ENCODE assay signal across 8 cellular contexts in genomic region chr6:139290787-139291294, GRCh38. TPM values are rescaled to one million over a fixed set of nuclear protein-coding genes. Genes with fewer than 3 reads are reported as not detected.
DNase-seq lines count a peak whose midpoint lies in the region; ATAC-seq and TF ChIP-seq lines count a peak whose summit lies in the region.

No MANE protein-coding gene starts in this region.

- peaks cover 4% of the 10 kb centered on the region for H3K9me3 Mint-ChIP-seq in neural progenitor cell

- H2AFZ ChIP-seq in neural progenitor cell (replicated peaks), result peak overlapping the region; percentile 90

- H3K27ac ChIP-seq in duodenal mucosa (ENCODE audit: low read depth, low read length) (peak overlapping the region; percentile 53), neural progenitor cell (no peak overlapping the region)

- peak overlapping the region; percentile 39 for H3K27ac Mint-ChIP-seq in neural progenitor cell

- no peaks in the 10 kb centered on the region for H3K79me2 ChIP-seq in neural progenitor cell (ENCODE audit: low read depth)

- in situ Hi-C loops in G401 (cut with HindIII; ENCODE audit: low sequenced_read_pairs), result no loop called here

- TF ChIP-seq CTCF in neural progenitor cell (IDR thresholded peaks at IDR 0.05), result no peak

- DNase-seq in activated gamma-delta T cell treated with Interleukin-2 at 50 U/mL for 16 hours (peak; percentile 9), activated gamma-delta T cell (lab: John Stamatoyannopoulos, UW) (no peak), NOMO-1 treated with DMSO at 0.1 percent for 48 hours (lab: John Stamatoyannopoulos, UW; ENCODE audit: unreplicated experiment) (peak; percentile 89), neural progenitor cell (ENCODE audit: low spot score) (no peak), iPS-NIHi11 (ENCODE audit: low spot score) (no peak), G401 (ENCODE audit: low spot score) (no peak)

- ATAC-seq in HG02798 (IDR thresholded peaks at IDR 0.05; ENCODE audit: poor library complexity, unreplicated experiment), result peak; percentile 82

- no peaks in the 10 kb centered on the region for H4K20me1 ChIP-seq in neural progenitor cell (ENCODE audit: low read depth)

- H3K4me2 ChIP-seq in neural progenitor cell, result no peak overlapping the region

- peak overlapping the region in 1 of 2 donors; percentile 41 for H3K9ac ChIP-seq in duodenal mucosa (ENCODE audit: low read depth in 1 of 2, low read length in 2 of 2)
- H3K9ac ChIP-seq in neural progenitor cell, result no peak overlapping the region

- H3K4me3 ChIP-seq in duodenal mucosa (ENCODE audit: low read depth in 1 of 2, low read length in 2 of 2), result peak overlapping the region in 1 of 2 donors; percentile 22
- H3K4me3 ChIP-seq in neural progenitor cell, result no peak overlapping the region

- H3K36me3 ChIP-seq in duodenal mucosa (ENCODE audit: control insufficient read depth in 1 of 2, insufficient read depth in 2 of 2, low read length in 2 of 2), result no peaks in the 10 kb centered on the region
- H3K36me3 ChIP-seq in neural progenitor cell, result no peaks in the 10 kb centered on the region

- H3K27me3 Mint-ChIP-seq in neural progenitor cell (ENCODE audit: insufficient read depth, low read depth), result peaks cover 6% of the 10 kb centered on the region

- H3K4me1 Mint-ChIP-seq in neural progenitor cell, result peaks cover 27% of the 10 kb centered on the region

- no peaks in the 10 kb centered on the region for H3F3A ChIP-seq in neural progenitor cell (ENCODE audit: low read depth)

- H3K27me3 ChIP-seq in duodenal mucosa (ENCODE audit: control insufficient read depth in 1 of 2, insufficient read depth in 2 of 2, low read length in 2 of 2), result no peaks in the 10 kb centered on the region
- no peaks in the 10 kb centered on the region for H3K27me3 ChIP-seq in neural progenitor cell

- no peak overlapping the region for H3K4me3 Mint-ChIP-seq in neural progenitor cell

- no peaks in the 10 kb centered on the region for H3K36me3 Mint-ChIP-seq in neural progenitor cell

- H3K4me1 ChIP-seq in duodenal mucosa (ENCODE audit: control insufficient read depth in 1 of 2, insufficient read depth in 2 of 2, low read length in 2 of 2) (peaks cover 6 to 23% of the 10 kb centered on the region in 2 donors), neural progenitor cell (peaks cover 12% of the 10 kb centered on the region)

- H3K9me3 ChIP-seq in duodenal mucosa (ENCODE audit: control insufficient read depth in 1 of 2, low read length in 2 of 2) (no peaks in the 10 kb centered on the region), neural progenitor cell (ENCODE audit: low read depth) (no peaks in the 10 kb centered on the region)

RNA-seq across cellular contexts. Expression of gene TXLNB, which starts 1.0 kb away (rescaled TPM):
- 0.06 TPM in 2 replicates for total RNA-seq in neural progenitor cell (ENCODE audit: low replicate concordance)
- 0.03 TPM in 1 of 2 replicates, not detected in the other for total RNA-seq in G401 (2014; rRNA removed; shearing (Covaris generic))

Comparison
In these comparisons a context has a peak if more than half of its experiments do, and no peak if none do; other contexts are left out.
1. DNase-seq: peak in activated gamma-delta T cell treated with Interleukin-2 at 50 U/mL for 16 hours (single experiment) and NOMO-1 treated with DMSO at 0.1 percent for 48 hours (single experiment); none in activated gamma-delta T cell (single experiment), neural progenitor cell (single experiment), iPS-NIHi11 (single experiment) and G401 (single experiment).